ENCODE assay signal across 8 cellular contexts in genomic region chrX:154051210-154051810, GRCh38. TPM values are rescaled to one million over a fixed set of nuclear protein-coding genes. Genes with fewer than 3 reads are reported as not detected.
DNase-seq lines count a peak whose midpoint lies in the region; ATAC-seq and TF ChIP-seq lines count a peak whose summit lies in the region.

No MANE protein-coding gene starts in this region.

- DNase-seq in NCI-H2227 treated with DMSO at 0.1 percent for 48 hours (lab: John Stamatoyannopoulos, UW) (peak; percentile 26), naive B cell (peak; percentile 53)
- peak; percentile 81 for DNase-seq in activated CD8-positive, alpha-beta T cell treated with anti-CD3 and anti-CD28 coated beads for 36 hours
- peak; percentile 28 to 56 (median 40) for DNase-seq in effector memory CD4-positive, alpha-beta T cell
- DNase-seq in stimulated activated CD8-positive, alpha-beta memory T cell treated with anti-CD3 and anti-CD28 coated beads, Interleukin-7, amount 100 ng/mL, for 48 hours (ENCODE audit: extremely low read depth in 1 of 2, low read depth in 1 of 2): peak; percentile 26 to 34

- H3K27ac Mint-ChIP-seq in activated CD8-positive, alpha-beta T cell treated with anti-CD3 and anti-CD28 coated beads for 36 hours: peak overlapping the region; percentile 78
- H3K27ac Mint-ChIP-seq in naive B cell: peak overlapping the region; percentile 16 to 80 (median 68)

- H3K4me1 ChIP-seq in effector memory CD4-positive, alpha-beta T cell (ENCODE audit: control insufficient read depth, insufficient read depth, low read length, poor library complexity, severe bottlenecking): no peaks in the 10 kb centered on the region

- H3K27ac ChIP-seq in 22Rv1: no peak overlapping the region
- H3K27ac ChIP-seq in effector memory CD4-positive, alpha-beta T cell (ENCODE audit: insufficient read depth, low read length, poor library complexity, severe bottlenecking): no peak overlapping the region

- H3K4me1 Mint-ChIP-seq in activated CD8-positive, alpha-beta T cell treated with anti-CD3 and anti-CD28 coated beads for 36 hours (ENCODE audit: low read depth): peaks cover 35% of the 10 kb centered on the region
- peaks cover 17 to 31% (median 21%) of the 10 kb centered on the region in 3 donors for H3K4me1 Mint-ChIP-seq in naive B cell

- no peaks in the 10 kb centered on the region for H3K9me3 Mint-ChIP-seq in activated CD8-positive, alpha-beta T cell treated with anti-CD3 and anti-CD28 coated beads for 36 hours
- H3K9me3 Mint-ChIP-seq in naive B cell: no peaks in the 10 kb centered on the region

- POLR2A ChIA-PET in activated CD8-positive, alpha-beta T cell treated with anti-CD3 and anti-CD28 coated beads for 36 hours (lab: Charles Lee): interaction anchor here (1.0 to 1.1 kb wide), 2 partner anchors 9 to 44 kb away, joined by 3 read pairs; no protein-coding TSS in a partner anchor

- no peaks in the 10 kb centered on the region for H3K27me3 ChIP-seq in effector memory CD4-positive, alpha-beta T cell (replicated peaks; ENCODE audit: control insufficient read depth, insufficient read depth, low read length, poor library complexity, severe bottlenecking)

- TF ChIP-seq CTCF in 22Rv1 (IDR thresholded peaks at IDR 0.05) (peak; percentile 78), GM12874 (IDR thresholded peaks at IDR 0.05; ENCODE audit: insufficient read depth, low read depth, low read length) (peak; percentile 51; the same call in 1 of the 2 replicates)
- TF ChIP-seq CTCF in activated CD8-positive, alpha-beta T cell treated with anti-CD3 and anti-CD28 coated beads for 36 hours (IDR thresholded peaks at IDR 0.05): peak; percentile 54

- H3K36me3 Mint-ChIP-seq in activated CD8-positive, alpha-beta T cell treated with anti-CD3 and anti-CD28 coated beads for 36 hours (ENCODE audit: low read depth): peaks cover 17% of the 10 kb centered on the region
- H3K36me3 Mint-ChIP-seq in naive B cell: peaks cover 0 to 9% of the 10 kb centered on the region in 2 donors

- H3K9me3 ChIP-seq in effector memory CD4-positive, alpha-beta T cell (ENCODE audit: control insufficient read depth, low read length): no peaks in the 10 kb centered on the region

- no peak overlapping the region for H3K4me3 Mint-ChIP-seq in activated CD8-positive, alpha-beta T cell treated with anti-CD3 and anti-CD28 coated beads for 36 hours
- H3K4me3 Mint-ChIP-seq in naive B cell: peak overlapping the region in 1 of 8 donors; percentile 41

- peak; percentile 86 for ATAC-seq in activated CD8-positive, alpha-beta T cell treated with anti-CD3 and anti-CD28 coated beads for 36 hours
- ATAC-seq in naive B cell (ENCODE audit: low read depth in 2 of 2) (peak; percentile 74), HG03439 (IDR thresholded peaks at IDR 0.05; ENCODE audit: unreplicated experiment) (no peak)

- H3K36me3 ChIP-seq in effector memory CD4-positive, alpha-beta T cell (ENCODE audit: control insufficient read depth, insufficient read depth, low read length): peaks cover 13% of the 10 kb centered on the region

- H3K27me3 Mint-ChIP-seq in activated CD8-positive, alpha-beta T cell treated with anti-CD3 and anti-CD28 coated beads for 36 hours: no peaks in the 10 kb centered on the region
- peaks cover 0 to 7% (median 0%) of the 10 kb centered on the region in 3 donors for H3K27me3 Mint-ChIP-seq in naive B cell

- intact Hi-C loops in activated CD8-positive, alpha-beta T cell treated with anti-CD3 and anti-CD28 coated beads for 36 hours (cut with micrococcal nuclease): no loop called here

- no peak overlapping the region for H3K4me3 ChIP-seq in effector memory CD4-positive, alpha-beta T cell (ENCODE audit: insufficient read depth, low read depth, low read length, poor library complexity, severe bottlenecking)

- CTCF ChIA-PET in activated CD8-positive, alpha-beta T cell treated with anti-CD3 and anti-CD28 coated beads for 36 hours (lab: Charles Lee): interaction anchor here (0.7 to 2.5 kb wide), 8 partner anchors 10 to 84 kb away, joined by 3 to 11 read pairs (median 4); partner anchors contain the start of gene IRAK1

RNA-seq across cellular contexts. Expression of gene IRAK1, which starts 31.6 kb away (rescaled TPM):
- 100 to 1,000 TPM; 134 to 136 TPM for total RNA-seq in activated CD8-positive, alpha-beta T cell treated with anti-CD3 and anti-CD28 coated beads for 36 hours
- 100 to 1,000 TPM in 1 of 6 donors, 10 to 100 TPM in 5; 57.9 to 123 (median 73.9) TPM for polyA plus RNA-seq in naive B cell (ENCODE audit: low read depth in 6 of 6)

RNA-seq across cellular contexts. Expression of gene MECP2, which starts 46.2 kb away (rescaled TPM):
- 10 to 100 TPM; 63.7 to 65.1 TPM for total RNA-seq in activated CD8-positive, alpha-beta T cell treated with anti-CD3 and anti-CD28 coated beads for 36 hours
- polyA plus RNA-seq in naive B cell (ENCODE audit: low read depth in 6 of 6): 10 to 100 TPM in 5 of 6 donors, 1 to 10 TPM in 1; 4.5 to 21.0 (median 12.8) TPM

Comparison
In these comparisons a context has a peak if more than half of its experiments do, and no peak if none do; other contexts are left out.
1. DNase-seq: peak in every context shown above with its lines; median percentile 81 in activated CD8-positive, alpha-beta T cell treated with anti-CD3 and anti-CD28 coated beads for 36 hours; 53 in naive B cell; 40 in effector memory CD4-positive, alpha-beta T cell; 30 in stimulated activated CD8-positive, alpha-beta memory T cell treated with anti-CD3 and anti-CD28 coated beads, Interleukin-7, amount 100 ng/mL, for 48 hours; 26 in NCI-H2227 treated with DMSO at 0.1 percent for 48 hours.